Comparison of ENCODE assay signal across 43 cellular contexts in the genomic region with DNA sequence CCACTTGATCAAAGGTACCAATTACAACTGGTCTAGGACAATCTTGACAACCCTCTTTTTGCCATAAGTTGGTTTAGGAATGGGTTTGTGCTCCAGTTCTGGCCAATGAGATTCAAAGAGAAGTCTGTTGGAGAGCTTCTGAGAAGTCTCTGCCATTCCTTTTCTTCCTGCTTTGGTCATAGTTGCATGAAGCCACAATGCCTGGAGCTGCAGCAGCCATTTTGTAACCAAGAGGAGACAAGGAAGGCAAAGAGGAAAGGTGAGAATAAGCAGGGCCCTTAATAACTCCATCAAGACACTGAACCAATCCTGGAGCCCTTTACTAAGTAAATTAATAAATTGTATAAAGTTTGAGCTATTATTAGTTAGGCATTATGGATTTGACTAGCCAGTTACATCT. TPM values are rescaled to one million over a fixed set of nuclear protein-coding genes. Genes with fewer than 3 reads are reported as not detected.
"Had no signal": no experiment of that assay in that cellular context is flagged by ENCODE, and none has a peak within 500 bp of the region (broad histone marks: within the 10 kb centered on the region; RNA-seq: fewer than 3 reads in every experiment).

No MANE protein-coding gene starts in this region.

- H3K4me3 ChIP-seq: adrenal gland, ascending aorta, body of pancreas, breast epithelium, cardiac muscle cell had no signal

- H3K4me1 ChIP-seq: adrenal gland, ascending aorta, breast epithelium had no signal

- FAIRE-seq: astrocyte, bronchial epithelial cell had no signal

- ATAC-seq: activated naive CD4-positive, alpha-beta T cell treated with anti-CD3 and anti-CD28 coated beads, Interleukin-2, amount 50 U/mL, for 72 hours; activated naive CD8-positive, alpha-beta T cell treated with anti-CD3 and anti-CD28 coated beads, Interleukin-2, amount 50 U/mL, for 24 hours; activated T-cell treated with anti-CD3 and anti-CD28 coated beads, Interleukin-2, amount 50 U/mL, for 4 hours; activated T-cell treated with anti-CD3 and anti-CD28 coated beads, Interleukin-2, amount 50 U/mL, for 72 hours; activated T-helper 17 cell treated with anti-CD3 and anti-CD28 coated beads, Interleukin-2, amount 50 U/mL, for 72 hours; body of pancreas had no signal

- H3K4me3 Mint-ChIP-seq: activated naive CD4-positive, alpha-beta T cell treated with anti-CD3 and anti-CD28 coated beads for 36 hours; activated naive CD4-positive, alpha-beta T cell treated with anti-CD3 and anti-CD28 coated beads, Interleukin-2, amount 10 ng/mL, durations not matched to agents 7 days and 5 days; activated naive CD4-positive, alpha-beta T cell treated with anti-CD3 and anti-CD28 coated beads, Interleukin-2, amount 50 U/mL, for 24 hours; activated naive CD8-positive, alpha-beta T cell; activated naive CD8-positive, alpha-beta T cell treated with anti-CD3 and anti-CD28 coated beads for 36 hours; activated naive CD8-positive, alpha-beta T cell treated with anti-CD3 and anti-CD28 coated beads, Interleukin-2, amount 10 ng/mL, durations not matched to agents 7 days and 5 days; activated naive CD8-positive, alpha-beta T cell treated with anti-CD3 and anti-CD28 coated beads, Interleukin-2, amount 50 U/mL, for 24 hours; activated T-cell treated with anti-CD3 and anti-CD28 coated beads, Interleukin-2, amount 50 U/mL, for 24 hours; activated T-cell treated with anti-CD3 and anti-CD28 coated beads, Interleukin-2, amount 50 U/mL, for 4 hours; activated T-cell treated with anti-CD3 and anti-CD28 coated beads, Interleukin-2, amount 50 U/mL, for 72 hours; activated T-helper 1 cell treated with anti-CD3 and anti-CD28 coated beads, Interleukin-12 subunit alpha, Interleukin-12 subunit beta, Interleukin-2, Interleukin-4 antibody, amounts not matched to agents 30 ng/mL and 10 ng/mL and 1 ng/mL, durations not matched to agents 14 hours and 24 hours and 36 hours; activated T-helper 17 cell treated with anti-CD3 and anti-CD28 coated beads, Interleukin-2, amount 50 U/mL, for 72 hours; brain; central memory CD8-positive, alpha-beta T cell had no signal

- H3K36me3 Mint-ChIP-seq: activated naive CD4-positive, alpha-beta T cell treated with anti-CD3 and anti-CD28 coated beads, Interleukin-2, amount 10 ng/mL, durations not matched to agents 7 days and 5 days; activated naive CD4-positive, alpha-beta T cell treated with anti-CD3 and anti-CD28 coated beads, Interleukin-2, amount 50 U/mL, for 24 hours; activated naive CD4-positive, alpha-beta T cell treated with anti-CD3 and anti-CD28 coated beads, Interleukin-2, amount 50 U/mL, for 72 hours; activated naive CD8-positive, alpha-beta T cell; activated naive CD8-positive, alpha-beta T cell treated with anti-CD3 and anti-CD28 coated beads for 36 hours; activated naive CD8-positive, alpha-beta T cell treated with anti-CD3 and anti-CD28 coated beads, Interleukin-2, amount 10 ng/mL, durations not matched to agents 7 days and 5 days; brain had no signal

- H3K9me3 Mint-ChIP-seq: activated naive CD4-positive, alpha-beta T cell treated with anti-CD3 and anti-CD28 coated beads for 36 hours; activated naive CD4-positive, alpha-beta T cell treated with anti-CD3 and anti-CD28 coated beads, Interleukin-2, amount 10 ng/mL, durations not matched to agents 7 days and 5 days; activated naive CD4-positive, alpha-beta T cell treated with anti-CD3 and anti-CD28 coated beads, Interleukin-2, amount 50 U/mL, for 24 hours; activated naive CD4-positive, alpha-beta T cell treated with anti-CD3 and anti-CD28 coated beads, Interleukin-2, amount 50 U/mL, for 72 hours; activated naive CD8-positive, alpha-beta T cell treated with anti-CD3 and anti-CD28 coated beads for 36 hours; activated naive CD8-positive, alpha-beta T cell treated with anti-CD3 and anti-CD28 coated beads, Interleukin-2, amount 10 ng/mL, durations not matched to agents 7 days and 5 days; activated naive CD8-positive, alpha-beta T cell treated with anti-CD3 and anti-CD28 coated beads, Interleukin-2, amount 50 U/mL, for 24 hours; activated T-cell treated with anti-CD3 and anti-CD28 coated beads, Interleukin-2, amount 50 U/mL, for 24 hours; activated T-cell treated with anti-CD3 and anti-CD28 coated beads, Interleukin-2, amount 50 U/mL, for 4 hours; activated T-cell treated with anti-CD3 and anti-CD28 coated beads, Interleukin-2, amount 50 U/mL, for 72 hours; activated T-helper 1 cell treated with anti-CD3 and anti-CD28 coated beads, Interleukin-12 subunit alpha, Interleukin-12 subunit beta, Interleukin-2, Interleukin-4 antibody, amounts not matched to agents 30 ng/mL and 10 ng/mL and 1 ng/mL, durations not matched to agents 14 hours and 24 hours and 36 hours; activated T-helper 17 cell treated with anti-CD3 and anti-CD28 coated beads, Interleukin-2, amount 50 U/mL, for 72 hours; activated T-helper 2 cell treated with anti-CD3 and anti-CD28 coated beads, Interferon-gamma antibody, Interleukin-2, Interleukin-4, amounts not matched to agents 10 μg/mL and 5 μg/mL and 100 μg/mL, durations not matched to agents 14 hours and 24 hours and 36 hours; brain; central memory CD8-positive, alpha-beta T cell had no signal

- H3K27me3 ChIP-seq: adrenal gland, ascending aorta, body of pancreas, breast epithelium, cardiac muscle cell had no signal

- H3K4me1 Mint-ChIP-seq: activated naive CD4-positive, alpha-beta T cell treated with anti-CD3 and anti-CD28 coated beads, Interleukin-2, amount 10 ng/mL, durations not matched to agents 7 days and 5 days; activated naive CD4-positive, alpha-beta T cell treated with anti-CD3 and anti-CD28 coated beads, Interleukin-2, amount 50 U/mL, for 24 hours; activated naive CD8-positive, alpha-beta T cell treated with anti-CD3 and anti-CD28 coated beads for 36 hours; activated naive CD8-positive, alpha-beta T cell treated with anti-CD3 and anti-CD28 coated beads, Interleukin-2, amount 10 ng/mL, durations not matched to agents 7 days and 5 days; activated naive CD8-positive, alpha-beta T cell treated with anti-CD3 and anti-CD28 coated beads, Interleukin-2, amount 50 U/mL, for 24 hours; activated T-helper 17 cell treated with anti-CD3 and anti-CD28 coated beads, Interleukin-2, amount 50 U/mL, for 72 hours; central memory CD8-positive, alpha-beta T cell had no signal

- H3K36me3 ChIP-seq: adrenal gland, ascending aorta, brain microvascular endothelial cell, breast epithelium, cardiac muscle cell had no signal

- H3K27ac Mint-ChIP-seq: activated naive CD4-positive, alpha-beta T cell treated with anti-CD3 and anti-CD28 coated beads for 36 hours; activated naive CD4-positive, alpha-beta T cell treated with anti-CD3 and anti-CD28 coated beads, Interleukin-2, amount 10 ng/mL, durations not matched to agents 7 days and 5 days; activated naive CD4-positive, alpha-beta T cell treated with anti-CD3 and anti-CD28 coated beads, Interleukin-2, amount 50 U/mL, for 24 hours; activated naive CD4-positive, alpha-beta T cell treated with anti-CD3 and anti-CD28 coated beads, Interleukin-2, amount 50 U/mL, for 72 hours; activated naive CD8-positive, alpha-beta T cell; activated naive CD8-positive, alpha-beta T cell treated with anti-CD3 and anti-CD28 coated beads for 36 hours; activated naive CD8-positive, alpha-beta T cell treated with anti-CD3 and anti-CD28 coated beads, Interleukin-2, amount 10 ng/mL, durations not matched to agents 7 days and 5 days; activated naive CD8-positive, alpha-beta T cell treated with anti-CD3 and anti-CD28 coated beads, Interleukin-2, amount 50 U/mL, for 24 hours; activated T-cell treated with anti-CD3 and anti-CD28 coated beads, Interleukin-2, amount 50 U/mL, for 24 hours; activated T-cell treated with anti-CD3 and anti-CD28 coated beads, Interleukin-2, amount 50 U/mL, for 72 hours; activated T-helper 1 cell treated with anti-CD3 and anti-CD28 coated beads, Interleukin-12 subunit alpha, Interleukin-12 subunit beta, Interleukin-2, Interleukin-4 antibody, amounts not matched to agents 30 ng/mL and 10 ng/mL and 1 ng/mL, durations not matched to agents 14 hours and 24 hours and 36 hours; activated T-helper 17 cell treated with anti-CD3 and anti-CD28 coated beads, Interleukin-2, amount 50 U/mL, for 72 hours; activated T-helper 2 cell treated with anti-CD3 and anti-CD28 coated beads, Interferon-gamma antibody, Interleukin-2, Interleukin-4, amounts not matched to agents 10 μg/mL and 5 μg/mL and 100 μg/mL, durations not matched to agents 14 hours and 24 hours and 36 hours; brain had no signal

- DNase-seq: activated effector memory CD4-positive, alpha-beta T cell treated with anti-CD3 and anti-CD28 coated beads, Interleukin-2, amount 50 U/mL, for 16 hours; activated effector memory CD4-positive, alpha-beta T cell treated with Interleukin-2 at 50 U/mL for 16 hours; activated gamma-delta T cell; activated gamma-delta T cell treated with Interleukin-2 at 50 U/mL for 16 hours; activated naive CD4-positive, alpha-beta T cell; activated naive CD4-positive, alpha-beta T cell treated with anti-CD3 and anti-CD28 coated beads for 36 hours; activated naive CD4-positive, alpha-beta T cell treated with anti-CD3 and anti-CD28 coated beads, Interleukin-2, amount 10 ng/mL, durations not matched to agents 7 days and 5 days; activated naive CD4-positive, alpha-beta T cell treated with anti-CD3 and anti-CD28 coated beads, Interleukin-2, amount 50 U/mL, for 16 hours; activated naive CD4-positive, alpha-beta T cell treated with Interleukin-2 at 50 U/mL for 16 hours; activated naive CD8-positive, alpha-beta T cell treated with anti-CD3 and anti-CD28 coated beads for 36 hours; activated naive CD8-positive, alpha-beta T cell treated with anti-CD3 and anti-CD28 coated beads, Interleukin-2, amount 10 ng/mL, durations not matched to agents 7 days and 5 days; activated naive CD8-positive, alpha-beta T cell treated with anti-CD3 and anti-CD28 coated beads, Interleukin-2, amount 50 U/mL, for 24 hours; activated T-cell treated with anti-CD3 and anti-CD28 coated beads, Interleukin-2, amount 50 U/mL, for 1 hour; activated T-cell treated with anti-CD3 and anti-CD28 coated beads, Interleukin-2, amount 50 U/mL, for 24 hours; activated T-cell treated with anti-CD3 and anti-CD28 coated beads, Interleukin-2, amount 50 U/mL, for 4 hours; activated T-cell treated with anti-CD3 and anti-CD28 coated beads, Interleukin-2, amount 50 U/mL, for 48 hours; activated T-cell treated with anti-CD3 and anti-CD28 coated beads, Interleukin-2, amount 50 U/mL, for 72 hours; adrenal gland; amniotic stem cell; amygdala; anterior cingulate cortex; aorta; body of pancreas; brain microvascular endothelial cell; caudate nucleus; central memory CD4-positive, alpha-beta T cell; cerebellar nuclear complex had no signal

- H3K27ac ChIP-seq: adrenal gland, ascending aorta, body of pancreas, brain microvascular endothelial cell, breast epithelium, cardiac muscle cell had no signal

- H3K27me3 Mint-ChIP-seq: activated naive CD4-positive, alpha-beta T cell treated with anti-CD3 and anti-CD28 coated beads, Interleukin-2, amount 50 U/mL, for 24 hours; activated naive CD8-positive, alpha-beta T cell; activated naive CD8-positive, alpha-beta T cell treated with anti-CD3 and anti-CD28 coated beads, Interleukin-2, amount 50 U/mL, for 24 hours; activated T-helper 17 cell treated with anti-CD3 and anti-CD28 coated beads, Interleukin-2, amount 50 U/mL, for 72 hours had no signal

- H3K9me3 ChIP-seq: adrenal gland, ascending aorta, body of pancreas, breast epithelium had no signal

RNA-seq across cellular contexts. Expression of gene C17orf50, which starts 3.4 kb away (rescaled TPM):
- total RNA-seq: activated naive CD4-positive, alpha-beta T cell treated with anti-CD3 and anti-CD28 coated beads for 36 hours; activated naive CD4-positive, alpha-beta T cell treated with anti-CD3 and anti-CD28 coated beads, Interleukin-2, amount 50 U/mL, for 72 hours; activated naive CD8-positive, alpha-beta T cell treated with anti-CD3 and anti-CD28 coated beads for 36 hours; activated naive CD8-positive, alpha-beta T cell treated with anti-CD3 and anti-CD28 coated beads, Interleukin-2, amount 10 ng/mL, durations not matched to agents 7 days and 5 days; activated T-cell treated with anti-CD3 and anti-CD28 coated beads, Interleukin-2, amount 50 U/mL, for 4 hours; activated T-cell treated with anti-CD3 and anti-CD28 coated beads, Interleukin-2, amount 50 U/mL, for 72 hours; activated T-helper 1 cell treated with anti-CD3 and anti-CD28 coated beads, Interleukin-12 subunit alpha, Interleukin-12 subunit beta, Interleukin-2, Interleukin-4 antibody, amounts not matched to agents 30 ng/mL and 10 ng/mL and 1 ng/mL, durations not matched to agents 14 hours and 24 hours and 36 hours; activated T-helper 17 cell treated with anti-CD3 and anti-CD28 coated beads, Interleukin-2, amount 50 U/mL, for 72 hours; activated T-helper 2 cell treated with anti-CD3 and anti-CD28 coated beads, Interferon-gamma antibody, Interleukin-2, Interleukin-4, amounts not matched to agents 10 μg/mL and 5 μg/mL and 100 μg/mL, durations not matched to agents 14 hours and 24 hours and 36 hours; aorta; ascending aorta; astrocyte; body of pancreas; breast epithelium; bronchial epithelial cell; cardiac septum; cerebellum; chondrocyte had no signal
- polyA plus RNA-seq: aorta had no signal

RNA-seq across cellular contexts. Expression of gene GAS2L2, which starts 4.2 kb away (rescaled TPM):
- total RNA-seq: activated T-helper 17 cell treated with anti-CD3 and anti-CD28 coated beads, Interleukin-2, amount 50 U/mL, for 72 hours; activated T-helper 2 cell treated with anti-CD3 and anti-CD28 coated beads, Interferon-gamma antibody, Interleukin-2, Interleukin-4, amounts not matched to agents 10 μg/mL and 5 μg/mL and 100 μg/mL, durations not matched to agents 14 hours and 24 hours and 36 hours; aorta; ascending aorta; body of pancreas; bronchial epithelial cell; cardiac muscle cell; chondrocyte had no signal

RNA-seq across cellular contexts. Expression of gene MMP28, which starts 38.2 kb away (rescaled TPM):
- total RNA-seq: activated T-helper 1 cell treated with anti-CD3 and anti-CD28 coated beads, Interleukin-12 subunit alpha, Interleukin-12 subunit beta, Interleukin-2, Interleukin-4 antibody, amounts not matched to agents 30 ng/mL and 10 ng/mL and 1 ng/mL, durations not matched to agents 14 hours and 24 hours and 36 hours; activated T-helper 17 cell treated with anti-CD3 and anti-CD28 coated beads, Interleukin-2, amount 50 U/mL, for 72 hours; activated T-helper 2 cell treated with anti-CD3 and anti-CD28 coated beads, Interferon-gamma antibody, Interleukin-2, Interleukin-4, amounts not matched to agents 10 μg/mL and 5 μg/mL and 100 μg/mL, durations not matched to agents 14 hours and 24 hours and 36 hours; cardiac muscle cell had no signal
